ENCODE assay signal across 30 cellular contexts in genomic region chr19:18580311-18580710, GRCh38. TPM values are rescaled to one million over a fixed set of nuclear protein-coding genes. Genes with fewer than 3 reads are reported as not detected.
"Had no signal": no experiment of that assay in that cellular context is flagged by ENCODE, and none has a peak within 500 bp of the region (broad histone marks: within the 10 kb centered on the region; RNA-seq: fewer than 3 reads in every experiment).

No MANE protein-coding gene starts in this region.

- H3K27me3 Mint-ChIP-seq: dendritic cell treated with granulocyte-macrophage colony-stimulating factor and Interleukin-4, amounts not matched to agents 40 ng/mL and 50 ng/mL, for 4 days; effector memory CD8-positive, alpha-beta T cell had no signal

- FAIRE-seq: endometrium, islet of Langerhans had no signal

- H3K27me3 ChIP-seq: colonic mucosa, esophagus squamous epithelium, gastrocnemius medialis, heart right ventricle had no signal

- H3K9me3 ChIP-seq: colonic mucosa, esophagus squamous epithelium, gastrocnemius medialis, heart right ventricle, left ventricle myocardium inferior, lower lobe of right lung, mucosa of descending colon had no signal

- H3K4me3 ChIP-seq: colonic mucosa, esophagus squamous epithelium, gastrocnemius medialis, heart right ventricle, left ventricle myocardium inferior, lower lobe of right lung, mucosa of descending colon had no signal

- H3K27ac ChIP-seq: colonic mucosa, epithelial cell of prostate, esophagus squamous epithelium, gastrocnemius medialis, heart right ventricle, left ventricle myocardium inferior, lower lobe of right lung had no signal

- H3K9me3 Mint-ChIP-seq: dendritic cell treated with granulocyte-macrophage colony-stimulating factor and Interleukin-4, amounts not matched to agents 40 ng/mL and 50 ng/mL, for 4 days; effector memory CD8-positive, alpha-beta T cell; endodermal cell; mesothelial cell of epicardium had no signal

- H3K4me1 ChIP-seq: colonic mucosa, esophagus squamous epithelium, gastrocnemius medialis, left ventricle myocardium inferior, lower lobe of right lung had no signal

- H3K27ac Mint-ChIP-seq: dendritic cell treated with granulocyte-macrophage colony-stimulating factor and Interleukin-4, amounts not matched to agents 40 ng/mL and 50 ng/mL, for 4 days; effector memory CD8-positive, alpha-beta T cell; endodermal cell; mesothelial cell of epicardium had no signal

- H3K4me3 Mint-ChIP-seq: dendritic cell treated with granulocyte-macrophage colony-stimulating factor and Interleukin-4, amounts not matched to agents 40 ng/mL and 50 ng/mL, for 4 days; effector memory CD8-positive, alpha-beta T cell; endodermal cell; mesothelial cell of epicardium had no signal

- DNase-seq: cerebellar nuclear complex; colonic mucosa; cortex of kidney; effector CD8-positive, alpha-beta T cell; effector memory CD8-positive, alpha-beta T cell; endodermal cell; erythroblast; esophagus squamous epithelium; foreskin fibroblast; foreskin melanocyte; gastrocnemius medialis; glutamatergic neuron; head of caudate nucleus; heart right ventricle; hippocampal formation; left cardiac atrium; left ventricle myocardium inferior; lower lobe of right lung; mesenchymal stem cell had no signal

- H3K4me1 Mint-ChIP-seq: endodermal cell, mesothelial cell of epicardium had no signal

- H3K36me3 ChIP-seq: colonic mucosa had no signal

- ATAC-seq: effector memory CD8-positive, alpha-beta T cell; esophagus mucosa; gastrocnemius medialis; heart right ventricle; left cardiac atrium; lower lobe of right lung; mucosa of descending colon had no signal

RNA-seq across cellular contexts. Expression of gene CRLF1, which starts 26.3 kb away (rescaled TPM):
- total RNA-seq: glomerular endothelial cell, lung microvascular endothelial cell had no signal

RNA-seq across cellular contexts. Expression of gene TMEM59L, which starts 32.4 kb away (rescaled TPM):
- total RNA-seq: dermis microvascular lymphatic vessel endothelial cell, lung microvascular endothelial cell had no signal
- polyA plus RNA-seq: keratinocyte had no signal
